ENCODE assay signal across 8 cellular contexts in the genomic region with DNA sequence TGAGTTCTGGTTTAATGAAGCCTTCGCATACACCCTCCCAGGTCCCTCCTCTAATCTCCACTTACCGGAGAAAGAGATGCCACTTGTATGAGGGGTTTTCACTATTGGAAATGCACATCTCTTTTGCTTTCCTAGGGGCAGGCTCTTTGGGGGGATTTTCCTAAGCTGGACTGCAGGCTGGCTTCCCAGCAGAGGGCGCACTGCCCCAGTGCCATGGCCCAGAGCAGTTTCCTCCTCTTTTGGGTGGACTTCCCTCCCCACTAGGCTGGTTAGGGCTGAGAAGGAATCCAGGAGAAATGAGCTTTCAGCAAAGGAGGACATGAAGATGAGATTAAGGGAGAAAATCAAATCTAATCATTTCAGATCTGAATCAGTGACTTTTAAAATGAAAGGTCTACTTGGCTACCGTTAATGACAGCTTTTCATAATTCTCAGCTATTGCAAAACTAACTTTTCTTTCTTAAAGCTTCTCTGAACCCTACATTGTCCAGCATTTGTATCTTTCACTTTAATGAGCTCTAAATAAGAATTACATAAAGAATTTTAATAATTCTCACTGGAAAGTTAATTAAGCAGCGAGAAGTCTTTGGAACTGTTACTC.
DNase-seq lines count a peak whose midpoint lies in the region; ATAC-seq and TF ChIP-seq lines count a peak whose summit lies in the region.

No MANE protein-coding gene starts in this region.

- POLR2A ChIA-PET in PC-9 (lab: Charles Lee; ENCODE audit: unreplicated experiment) = no interaction called here

- H3K4me1 Mint-ChIP-seq in endothelial cell (ENCODE audit: unreplicated experiment) = no peaks in the 10 kb centered on the region
- H3K4me1 Mint-ChIP-seq in nephron = peaks cover 10% of the 10 kb centered on the region

- H3K36me3 ChIP-seq in PC-9 (ENCODE audit: low read depth) = no peaks in the 10 kb centered on the region

- no peaks in the 10 kb centered on the region for H3F3A ChIP-seq in PC-9 (ENCODE audit: insufficient read depth, low read depth)

- BruUV-seq in PC-9 (replicated peaks; lab: Mats Ljungman, UMichigan) = no TSS peak

- TF ChIP-seq CTCF in GM10266 (IDR thresholded peaks at IDR 0.05; ENCODE audit: control insufficient read depth, insufficient read depth, low read depth, missing control alignments) = peak; percentile 82
- TF ChIP-seq CTCF in PC-9 (conservative IDR thresholded peaks at IDR 0.05) = peak; percentile 73
- TF ChIP-seq CTCF in endothelial cell (IDR thresholded peaks at IDR 0.05; ENCODE audit: unreplicated experiment) = peak; percentile 69
- TF ChIP-seq CTCF in nephron (IDR thresholded peaks at IDR 0.05; ENCODE audit: unreplicated experiment in 3 of 3) = peak; percentile 64 to 73 (median 68)

- H3K27me3 Mint-ChIP-seq in endothelial cell (ENCODE audit: unreplicated experiment) (no peaks in the 10 kb centered on the region), nephron (ENCODE audit: low read depth) (peaks cover 4% of the 10 kb centered on the region)

- DNase-seq in AG08396 (ENCODE audit: low spot score) (peak; percentile 12), GM10266 (ENCODE audit: extremely low spot score) (peak; percentile 37), PC-9 (peak in 1 of 2 experiments; percentile 14), endothelial cell (ENCODE audit: low spot score) (peak; percentile 76), NCI-H128 (lab: John Stamatoyannopoulos, UW; ENCODE audit: unreplicated experiment) (no peak)

- no peaks in the 10 kb centered on the region for H4K20me1 ChIP-seq in PC-9 (ENCODE audit: insufficient read depth)

- peaks cover 10% of the 10 kb centered on the region; the same call in 1 of the 2 replicates for H3K27me3 ChIP-seq in PC-9 (ENCODE audit: insufficient read depth, low read depth)

- H3K9me2 ChIP-seq in PC-9 (ENCODE audit: insufficient read depth) = no peaks in the 10 kb centered on the region

- CTCF ChIA-PET in PC-9 (lab: Charles Lee) = interaction anchor here (0.5 to 0.7 kb wide), 2 partner anchors 576 to 1084 kb away, joined by 4 to 7 read pairs; no protein-coding TSS in a partner anchor

- H3K9me3 Mint-ChIP-seq in endothelial cell (ENCODE audit: unreplicated experiment) (no peaks in the 10 kb centered on the region), nephron (no peaks in the 10 kb centered on the region)

- H3K27ac ChIP-seq in PC-9 = no peak overlapping the region

- no peak overlapping the region for H3K4me3 ChIP-seq in PC-9

- H3K27ac Mint-ChIP-seq in endothelial cell (ENCODE audit: unreplicated experiment) (no peak overlapping the region), nephron (no peak overlapping the region)

- H3K9me3 ChIP-seq in PC-9 (ENCODE audit: insufficient read depth, low read depth) = no peaks in the 10 kb centered on the region

- no peak overlapping the region for H3K4me3 Mint-ChIP-seq in endothelial cell (ENCODE audit: unreplicated experiment)
- H3K4me3 Mint-ChIP-seq in nephron = no peak overlapping the region

- H3K79me2 ChIP-seq in PC-9 (ENCODE audit: low read depth) = no peaks in the 10 kb centered on the region

- H3K4me2 ChIP-seq in PC-9 = no peak overlapping the region

- H2AFZ ChIP-seq in PC-9 = no peak overlapping the region

- no peaks in the 10 kb centered on the region for H3K36me3 Mint-ChIP-seq in endothelial cell (ENCODE audit: low read depth, unreplicated experiment)
- no peaks in the 10 kb centered on the region for H3K36me3 Mint-ChIP-seq in nephron (ENCODE audit: low read depth)

- peak; percentile 82 for ATAC-seq in HG03064 (IDR thresholded peaks at IDR 0.05; ENCODE audit: low read depth, unreplicated experiment)
- no peak for ATAC-seq in GM21717 (IDR thresholded peaks at IDR 0.05; ENCODE audit: unreplicated experiment)

- intact Hi-C loops in PC-9 (cut with micrococcal nuclease; ENCODE audit: unreplicated experiment) = no loop called here

- no peaks in the 10 kb centered on the region for H3K4me1 ChIP-seq in PC-9 (replicated peaks; ENCODE audit: insufficient read depth)
